1 cellular context compared by ENCODE assay signal in the genomic region with DNA sequence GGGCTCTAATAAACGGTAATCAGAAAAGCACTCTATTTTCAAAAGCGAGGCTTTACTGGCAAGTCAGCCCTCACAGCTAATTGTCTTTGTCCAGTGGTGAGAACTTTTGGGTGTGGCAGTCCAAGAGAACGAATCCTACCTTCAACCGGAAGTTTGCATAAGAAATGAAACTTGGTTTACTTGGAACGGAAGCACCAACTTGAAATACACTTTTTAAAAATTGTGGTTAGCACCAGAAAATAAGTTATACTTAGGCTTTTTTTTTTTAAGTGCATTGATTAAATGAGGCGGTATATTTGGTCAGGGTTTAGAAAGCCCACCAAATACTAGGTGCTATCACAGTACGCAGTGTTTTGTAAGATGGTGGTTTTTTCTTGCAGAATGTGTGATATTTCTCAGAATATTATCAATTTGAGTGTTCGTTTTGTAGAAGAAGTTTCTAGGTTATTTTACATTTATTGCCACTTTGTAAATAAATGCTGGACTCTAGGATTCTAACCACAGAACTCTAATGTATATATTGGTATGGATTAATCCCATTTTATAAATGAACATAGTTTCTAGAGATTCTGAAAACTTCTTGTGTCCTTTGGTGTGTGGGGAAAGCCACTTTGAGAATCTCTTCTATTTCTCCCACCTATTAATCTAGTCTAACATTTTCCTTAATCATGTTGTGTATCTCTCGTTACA.
TF ChIP-seq lines count a peak whose summit lies in the region.

No MANE protein-coding gene starts in this region.

TF ChIP-seq in GM23338, 12 proteins besides CTCF, POLR2A, EP300 and RAD21 (continued from another document):
- TF ChIP-seq, protein P1, sequence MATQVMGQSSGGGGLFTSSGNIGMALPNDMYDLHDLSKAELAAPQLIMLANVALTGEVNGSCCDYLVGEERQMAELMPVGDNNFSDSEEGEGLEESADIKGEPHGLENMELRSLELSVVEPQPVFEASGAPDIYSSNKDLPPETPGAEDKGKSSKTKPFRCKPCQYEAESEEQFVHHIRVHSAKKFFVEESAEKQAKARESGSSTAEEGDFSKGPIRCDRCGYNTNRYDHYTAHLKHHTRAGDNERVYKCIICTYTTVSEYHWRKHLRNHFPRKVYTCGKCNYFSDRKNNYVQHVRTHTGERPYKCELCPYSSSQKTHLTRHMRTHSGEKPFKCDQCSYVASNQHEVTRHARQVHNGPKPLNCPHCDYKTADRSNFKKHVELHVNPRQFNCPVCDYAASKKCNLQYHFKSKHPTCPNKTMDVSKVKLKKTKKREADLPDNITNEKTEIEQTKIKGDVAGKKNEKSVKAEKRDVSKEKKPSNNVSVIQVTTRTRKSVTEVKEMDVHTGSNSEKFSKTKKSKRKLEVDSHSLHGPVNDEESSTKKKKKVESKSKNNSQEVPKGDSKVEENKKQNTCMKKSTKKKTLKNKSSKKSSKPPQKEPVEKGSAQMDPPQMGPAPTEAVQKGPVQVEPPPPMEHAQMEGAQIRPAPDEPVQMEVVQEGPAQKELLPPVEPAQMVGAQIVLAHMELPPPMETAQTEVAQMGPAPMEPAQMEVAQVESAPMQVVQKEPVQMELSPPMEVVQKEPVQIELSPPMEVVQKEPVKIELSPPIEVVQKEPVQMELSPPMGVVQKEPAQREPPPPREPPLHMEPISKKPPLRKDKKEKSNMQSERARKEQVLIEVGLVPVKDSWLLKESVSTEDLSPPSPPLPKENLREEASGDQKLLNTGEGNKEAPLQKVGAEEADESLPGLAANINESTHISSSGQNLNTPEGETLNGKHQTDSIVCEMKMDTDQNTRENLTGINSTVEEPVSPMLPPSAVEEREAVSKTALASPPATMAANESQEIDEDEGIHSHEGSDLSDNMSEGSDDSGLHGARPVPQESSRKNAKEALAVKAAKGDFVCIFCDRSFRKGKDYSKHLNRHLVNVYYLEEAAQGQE (IDR thresholded peaks at IDR 0.05; ENCODE audit: unreplicated experiment): no peak
- TF ChIP-seq STAT1 (IDR thresholded peaks at IDR 0.05; ENCODE audit: unreplicated experiment): no peak
- TF ChIP-seq EZH2 (IDR thresholded peaks at IDR 0.05; ENCODE audit: low read depth, unreplicated experiment): no peak
- TF ChIP-seq, protein P2, sequence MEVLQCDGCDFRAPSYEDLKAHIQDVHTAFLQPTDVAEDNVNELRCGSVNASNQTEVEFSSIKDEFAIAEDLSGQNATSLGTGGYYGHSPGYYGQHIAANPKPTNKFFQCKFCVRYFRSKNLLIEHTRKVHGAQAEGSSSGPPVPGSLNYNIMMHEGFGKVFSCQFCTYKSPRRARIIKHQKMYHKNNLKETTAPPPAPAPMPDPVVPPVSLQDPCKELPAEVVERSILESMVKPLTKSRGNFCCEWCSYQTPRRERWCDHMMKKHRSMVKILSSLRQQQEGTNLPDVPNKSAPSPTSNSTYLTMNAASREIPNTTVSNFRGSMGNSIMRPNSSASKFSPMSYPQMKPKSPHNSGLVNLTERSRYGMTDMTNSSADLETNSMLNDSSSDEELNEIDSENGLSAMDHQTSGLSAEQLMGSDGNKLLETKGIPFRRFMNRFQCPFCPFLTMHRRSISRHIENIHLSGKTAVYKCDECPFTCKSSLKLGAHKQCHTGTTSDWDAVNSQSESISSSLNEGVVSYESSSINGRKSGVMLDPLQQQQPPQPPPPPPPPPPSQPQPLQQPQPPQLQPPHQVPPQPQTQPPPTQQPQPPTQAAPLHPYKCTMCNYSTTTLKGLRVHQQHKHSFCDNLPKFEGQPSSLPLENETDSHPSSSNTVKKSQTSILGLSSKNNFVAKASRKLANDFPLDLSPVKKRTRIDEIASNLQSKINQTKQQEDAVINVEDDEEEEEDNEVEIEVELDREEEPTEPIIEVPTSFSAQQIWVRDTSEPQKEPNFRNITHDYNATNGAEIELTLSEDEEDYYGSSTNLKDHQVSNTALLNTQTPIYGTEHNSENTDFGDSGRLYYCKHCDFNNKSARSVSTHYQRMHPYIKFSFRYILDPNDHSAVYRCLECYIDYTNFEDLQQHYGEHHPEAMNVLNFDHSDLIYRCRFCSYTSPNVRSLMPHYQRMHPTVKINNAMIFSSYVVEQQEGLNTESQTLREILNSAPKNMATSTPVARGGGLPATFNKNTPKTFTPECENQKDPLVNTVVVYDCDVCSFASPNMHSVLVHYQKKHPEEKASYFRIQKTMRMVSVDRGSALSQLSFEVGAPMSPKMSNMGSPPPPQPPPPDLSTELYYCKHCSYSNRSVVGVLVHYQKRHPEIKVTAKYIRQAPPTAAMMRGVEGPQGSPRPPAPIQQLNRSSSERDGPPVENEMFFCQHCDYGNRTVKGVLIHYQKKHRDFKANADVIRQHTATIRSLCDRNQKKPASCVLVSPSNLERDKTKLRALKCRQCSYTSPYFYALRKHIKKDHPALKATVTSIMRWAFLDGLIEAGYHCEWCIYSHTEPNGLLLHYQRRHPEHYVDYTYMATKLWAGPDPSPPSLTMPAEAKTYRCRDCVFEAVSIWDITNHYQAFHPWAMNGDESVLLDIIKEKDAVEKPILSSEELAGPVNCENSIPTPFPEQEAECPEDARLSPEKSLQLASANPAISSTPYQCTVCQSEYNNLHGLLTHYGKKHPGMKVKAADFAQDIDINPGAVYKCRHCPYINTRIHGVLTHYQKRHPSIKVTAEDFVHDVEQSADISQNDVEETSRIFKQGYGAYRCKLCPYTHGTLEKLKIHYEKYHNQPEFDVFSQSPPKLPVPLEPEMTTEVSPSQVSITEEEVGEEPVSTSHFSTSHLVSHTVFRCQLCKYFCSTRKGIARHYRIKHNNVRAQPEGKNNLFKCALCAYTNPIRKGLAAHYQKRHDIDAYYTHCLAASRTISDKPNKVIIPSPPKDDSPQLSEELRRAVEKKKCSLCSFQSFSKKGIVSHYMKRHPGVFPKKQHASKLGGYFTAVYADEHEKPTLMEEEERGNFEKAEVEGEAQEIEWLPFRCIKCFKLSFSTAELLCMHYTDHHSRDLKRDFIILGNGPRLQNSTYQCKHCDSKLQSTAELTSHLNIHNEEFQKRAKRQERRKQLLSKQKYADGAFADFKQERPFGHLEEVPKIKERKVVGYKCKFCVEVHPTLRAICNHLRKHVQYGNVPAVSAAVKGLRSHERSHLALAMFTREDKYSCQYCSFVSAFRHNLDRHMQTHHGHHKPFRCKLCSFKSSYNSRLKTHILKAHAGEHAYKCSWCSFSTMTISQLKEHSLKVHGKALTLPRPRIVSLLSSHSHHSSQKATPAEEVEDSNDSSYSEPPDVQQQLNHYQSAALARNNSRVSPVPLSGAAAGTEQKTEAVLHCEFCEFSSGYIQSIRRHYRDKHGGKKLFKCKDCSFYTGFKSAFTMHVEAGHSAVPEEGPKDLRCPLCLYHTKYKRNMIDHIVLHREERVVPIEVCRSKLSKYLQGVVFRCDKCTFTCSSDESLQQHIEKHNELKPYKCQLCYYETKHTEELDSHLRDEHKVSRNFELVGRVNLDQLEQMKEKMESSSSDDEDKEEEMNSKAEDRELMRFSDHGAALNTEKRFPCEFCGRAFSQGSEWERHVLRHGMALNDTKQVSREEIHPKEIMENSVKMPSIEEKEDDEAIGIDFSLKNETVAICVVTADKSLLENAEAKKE (CRISPR knock-in tag; IDR thresholded peaks at IDR 0.05): no peak
- TF ChIP-seq JUNB (IDR thresholded peaks at IDR 0.05; ENCODE audit: unreplicated experiment): no peak
- TF ChIP-seq, protein P3, sequence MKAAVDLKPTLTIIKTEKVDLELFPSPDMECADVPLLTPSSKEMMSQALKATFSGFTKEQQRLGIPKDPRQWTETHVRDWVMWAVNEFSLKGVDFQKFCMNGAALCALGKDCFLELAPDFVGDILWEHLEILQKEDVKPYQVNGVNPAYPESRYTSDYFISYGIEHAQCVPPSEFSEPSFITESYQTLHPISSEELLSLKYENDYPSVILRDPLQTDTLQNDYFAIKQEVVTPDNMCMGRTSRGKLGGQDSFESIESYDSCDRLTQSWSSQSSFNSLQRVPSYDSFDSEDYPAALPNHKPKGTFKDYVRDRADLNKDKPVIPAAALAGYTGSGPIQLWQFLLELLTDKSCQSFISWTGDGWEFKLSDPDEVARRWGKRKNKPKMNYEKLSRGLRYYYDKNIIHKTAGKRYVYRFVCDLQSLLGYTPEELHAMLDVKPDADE (IDR thresholded peaks at IDR 0.05): no peak
- TF ChIP-seq ZNF331 (CRISPR knock-in tag; IDR thresholded peaks at IDR 0.05; ENCODE audit: low read depth): no peak
- no peak for TF ChIP-seq POLR2AphosphoS5 (IDR thresholded peaks at IDR 0.05; ENCODE audit: low read depth)
